ENCODE assay signal across 12 cellular contexts in genomic region chrX:108303682-108304081, GRCh38.
DNase-seq lines count a peak whose midpoint lies in the region; ATAC-seq and TF ChIP-seq lines count a peak whose summit lies in the region.
"Had no signal": no experiment of that assay in that cellular context is flagged by ENCODE, and none has a peak within 500 bp of the region (broad histone marks: within the 10 kb centered on the region; RNA-seq: fewer than 3 reads in every experiment).

No MANE protein-coding gene starts in this region.

- H3K27me3 Mint-ChIP-seq in mesothelial cell of epicardium (ENCODE audit: low read depth): no peaks in the 10 kb centered on the region
- H3K27me3 Mint-ChIP-seq: CD4-positive, alpha-beta T cell had no signal

- no peak overlapping the region for H3K4me3 Mint-ChIP-seq in mesothelial cell of epicardium
- H3K4me3 Mint-ChIP-seq: CD4-positive, alpha-beta T cell; GM23338 had no signal

- no peaks in the 10 kb centered on the region for H3K36me3 ChIP-seq in right atrium auricular region

- no peaks in the 10 kb centered on the region for H3K4me1 ChIP-seq in right atrium auricular region

- no peak overlapping the region for H3K27ac ChIP-seq in right atrium auricular region

- no peak overlapping the region for H3K4me3 ChIP-seq in right atrium auricular region
- H3K4me3 ChIP-seq: GM12878, GM23338 had no signal

- TF ChIP-seq CTCF in right atrium auricular region (IDR thresholded peaks at IDR 0.05) (no peak), mesothelial cell of epicardium (IDR thresholded peaks at IDR 0.05; ENCODE audit: unreplicated experiment) (no peak)

- no peaks in the 10 kb centered on the region for H3K9me3 ChIP-seq in right atrium auricular region

- no peak for DNase-seq in Right ventricle myocardium superior
- no peak for DNase-seq in right atrium auricular region (ENCODE audit: low spot score)
- DNase-seq in left cardiac atrium: no peak
- no peak for DNase-seq in mesothelial cell of epicardium (ENCODE audit: low spot score in 2 of 2, unreplicated experiment in 2 of 2)
- no peak for DNase-seq in glomerular visceral epithelial cell (ENCODE audit: extremely low spot score)
- no peak for DNase-seq in pons (ENCODE audit: low spot score)
- DNase-seq: 8988T; C1 segment of cervical spinal cord; CD4-positive, alpha-beta T cell had no signal

- H3K9me3 Mint-ChIP-seq in mesothelial cell of epicardium: no peaks in the 10 kb centered on the region
- H3K9me3 Mint-ChIP-seq: CD4-positive, alpha-beta T cell; GM23338 had no signal

- peak; percentile 68 for ATAC-seq in Right ventricle myocardium superior (ENCODE audit: poor library complexity)
- peak; percentile 79 to 90 for ATAC-seq in left cardiac atrium
- no peak for ATAC-seq in GM21360 (IDR thresholded peaks at IDR 0.05; ENCODE audit: unreplicated experiment)

- peak overlapping the region; percentile 8 for H3K27ac Mint-ChIP-seq in mesothelial cell of epicardium
- H3K27ac Mint-ChIP-seq: CD4-positive, alpha-beta T cell; GM23338 had no signal

- peaks cover 40% of the 10 kb centered on the region for H3K4me1 Mint-ChIP-seq in mesothelial cell of epicardium

- intact Hi-C loops in Right ventricle myocardium superior (cut with DNase I): no loop called here
- intact Hi-C loops in left cardiac atrium (cut with DNase I): no loop called here

- H3K36me3 Mint-ChIP-seq in mesothelial cell of epicardium: no peaks in the 10 kb centered on the region

- no peaks in the 10 kb centered on the region for H3K27me3 ChIP-seq in right atrium auricular region
